In the genomic region with DNA sequence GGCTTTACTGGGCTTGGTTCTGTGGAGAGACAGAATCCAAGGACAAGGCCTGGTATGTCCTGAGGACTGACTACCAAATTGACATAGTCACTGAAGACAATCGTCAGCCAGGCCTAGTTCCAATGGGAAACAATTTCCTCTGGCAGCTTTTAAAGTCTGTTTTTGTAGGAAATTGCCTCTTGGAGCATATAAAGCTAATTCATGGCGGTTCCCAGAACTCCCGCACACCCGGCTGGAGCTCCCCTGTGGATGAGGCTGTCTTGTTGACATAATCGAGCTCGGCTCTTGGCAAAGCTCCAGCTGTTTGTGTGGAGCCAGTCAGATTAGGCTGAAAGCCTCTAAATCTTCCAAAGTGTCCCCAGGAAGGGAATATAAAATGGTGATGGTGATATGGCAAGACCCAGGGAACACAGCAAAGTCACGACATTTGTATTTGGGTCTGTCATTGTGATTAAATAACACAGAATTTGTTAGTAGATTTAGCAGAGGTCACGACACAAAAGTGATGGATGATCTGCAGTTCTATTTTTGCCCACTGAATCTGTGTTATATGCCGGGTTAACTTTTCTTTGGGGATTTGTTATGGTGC, we compare ENCODE assay signal across 10 cellular contexts.
DNase-seq lines count a peak whose midpoint lies in the region; ATAC-seq and TF ChIP-seq lines count a peak whose summit lies in the region.
"Had no signal": no experiment of that assay in that cellular context is flagged by ENCODE, and none has a peak within 500 bp of the region (broad histone marks: within the 10 kb centered on the region; RNA-seq: fewer than 3 reads in every experiment).

No MANE protein-coding gene starts in this region.

- no peak for TF ChIP-seq EP300 in tibial nerve (IDR thresholded peaks at IDR 0.05)

- no peak overlapping the region for H3K27ac ChIP-seq in liver (ENCODE audit: low read depth in 1 of 2, low read length in 2 of 2)
- H3K27ac ChIP-seq in tibial nerve = no peak overlapping the region
- H3K27ac ChIP-seq: skin epidermis had no signal

- WGBS in liver = 29% methylated on average over 9 of the region's 9 CpGs
- WGBS in tibial nerve, 2 donors = 30 to 32% methylated on average over 9 of the region's 9 CpGs

- H3K4me3 ChIP-seq in liver (ENCODE audit: low read depth in 1 of 3, low read length in 3 of 3) = no peak overlapping the region
- H3K4me3 ChIP-seq in tibial nerve = no peak overlapping the region
- H3K4me3 ChIP-seq: skin epidermis had no signal

- H3K9me3 ChIP-seq in liver (ENCODE audit: control insufficient read depth in 4 of 4, low read length in 3 of 4) = no peaks in the 10 kb centered on the region
- no peaks in the 10 kb centered on the region for H3K9me3 ChIP-seq in tibial nerve

- no peak for TF ChIP-seq POLR2A in tibial nerve (IDR thresholded peaks at IDR 0.05)

- DNase-seq in NCI-H2107 treated with DMSO at 0.1 percent for 48 hours (lab: John Stamatoyannopoulos, UW; ENCODE audit: unreplicated experiment) = peak; percentile 33
- peak; percentile 83 for DNase-seq in cerebellar cortex (ENCODE audit: low spot score)
- peak; percentile 42 to 53 for DNase-seq in tibial nerve (ENCODE audit: low spot score in 2 of 2)
- no peak for DNase-seq in AML-193 (lab: John Stamatoyannopoulos, UW)
- no peak for DNase-seq in HCEC 1CT
- DNase-seq in germinal center (ENCODE audit: low spot score) = no peak
- DNase-seq: activated naive CD8-positive, alpha-beta T cell treated with anti-CD3 and anti-CD28 coated beads, Interleukin-2, amount 10 ng/mL, durations not matched to agents 7 days and 5 days had no signal

- no peaks in the 10 kb centered on the region for H3K36me3 ChIP-seq in liver (ENCODE audit: control insufficient read depth in 4 of 4, insufficient read depth in 3 of 4, low read depth in 1 of 4, low read length in 3 of 4)
- no peaks in the 10 kb centered on the region for H3K36me3 ChIP-seq in tibial nerve

- no peak overlapping the region for H3K9ac ChIP-seq in liver (ENCODE audit: low read depth in 1 of 2, low read length in 2 of 2)

- H3K27me3 ChIP-seq in liver (ENCODE audit: control insufficient read depth in 4 of 4, insufficient read depth in 4 of 4, low read length in 3 of 4) (peaks cover 0 to 5% (median 0%) of the 10 kb centered on the region in 4 donors), tibial nerve (no peaks in the 10 kb centered on the region)

- TF ChIP-seq RAD21 in liver (IDR thresholded peaks at IDR 0.05) = no peak

- H3K4me1 ChIP-seq in liver (ENCODE audit: control insufficient read depth in 4 of 4, insufficient read depth in 4 of 4, low read length in 3 of 4) = no peaks in the 10 kb centered on the region
- peaks cover 0 to 6% (median 0%) of the 10 kb centered on the region in 4 donors for H3K4me1 ChIP-seq in tibial nerve

- ATAC-seq in HG03135 (IDR thresholded peaks at IDR 0.05; ENCODE audit: unreplicated experiment) = no peak

- TF ChIP-seq CTCF in liver (IDR thresholded peaks at IDR 0.05; ENCODE audit: low read depth, low read length, missing input control) = no peak
- TF ChIP-seq CTCF in tibial nerve (IDR thresholded peaks at IDR 0.05) = no peak

TF ChIP-seq in liver, 16 proteins besides CTCF, POLR2A, EP300 and RAD21:
- TF ChIP-seq YY1 (IDR thresholded peaks at IDR 0.05) (peak; percentile 62), GABPA (IDR thresholded peaks at IDR 0.05 in 1 of 2, conservative IDR thresholded peaks at IDR 0.05 in 1 of 2) (no peak), FOXA2 (IDR thresholded peaks at IDR 0.05) (peak; percentile 86), TAF1 (conservative IDR thresholded peaks at IDR 0.05) (no peak), NR2F2 (IDR thresholded peaks at IDR 0.05) (no peak), RXRA (IDR thresholded peaks at IDR 0.05) (no peak), HNF4A (conservative IDR thresholded peaks at IDR 0.05) (no peak), FOXA1 (IDR thresholded peaks at IDR 0.05) (peak; percentile 67)
- TF ChIP-seq, protein P1, sequence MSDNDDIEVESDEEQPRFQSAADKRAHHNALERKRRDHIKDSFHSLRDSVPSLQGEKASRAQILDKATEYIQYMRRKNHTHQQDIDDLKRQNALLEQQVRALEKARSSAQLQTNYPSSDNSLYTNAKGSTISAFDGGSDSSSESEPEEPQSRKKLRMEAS (IDR thresholded peaks at IDR 0.05) = no peak
- TF ChIP-seq, protein P2, sequence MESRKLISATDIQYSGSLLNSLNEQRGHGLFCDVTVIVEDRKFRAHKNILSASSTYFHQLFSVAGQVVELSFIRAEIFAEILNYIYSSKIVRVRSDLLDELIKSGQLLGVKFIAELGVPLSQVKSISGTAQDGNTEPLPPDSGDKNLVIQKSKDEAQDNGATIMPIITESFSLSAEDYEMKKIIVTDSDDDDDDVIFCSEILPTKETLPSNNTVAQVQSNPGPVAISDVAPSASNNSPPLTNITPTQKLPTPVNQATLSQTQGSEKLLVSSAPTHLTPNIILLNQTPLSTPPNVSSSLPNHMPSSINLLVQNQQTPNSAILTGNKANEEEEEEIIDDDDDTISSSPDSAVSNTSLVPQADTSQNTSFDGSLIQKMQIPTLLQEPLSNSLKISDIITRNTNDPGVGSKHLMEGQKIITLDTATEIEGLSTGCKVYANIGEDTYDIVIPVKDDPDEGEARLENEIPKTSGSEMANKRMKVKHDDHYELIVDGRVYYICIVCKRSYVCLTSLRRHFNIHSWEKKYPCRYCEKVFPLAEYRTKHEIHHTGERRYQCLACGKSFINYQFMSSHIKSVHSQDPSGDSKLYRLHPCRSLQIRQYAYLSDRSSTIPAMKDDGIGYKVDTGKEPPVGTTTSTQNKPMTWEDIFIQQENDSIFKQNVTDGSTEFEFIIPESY (IDR thresholded peaks at IDR 0.05) = no peak
- TF ChIP-seq, protein P3, sequence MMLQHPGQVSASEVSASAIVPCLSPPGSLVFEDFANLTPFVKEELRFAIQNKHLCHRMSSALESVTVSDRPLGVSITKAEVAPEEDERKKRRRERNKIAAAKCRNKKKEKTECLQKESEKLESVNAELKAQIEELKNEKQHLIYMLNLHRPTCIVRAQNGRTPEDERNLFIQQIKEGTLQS (IDR thresholded peaks at IDR 0.05) = no peak
- TF ChIP-seq, protein P4, sequence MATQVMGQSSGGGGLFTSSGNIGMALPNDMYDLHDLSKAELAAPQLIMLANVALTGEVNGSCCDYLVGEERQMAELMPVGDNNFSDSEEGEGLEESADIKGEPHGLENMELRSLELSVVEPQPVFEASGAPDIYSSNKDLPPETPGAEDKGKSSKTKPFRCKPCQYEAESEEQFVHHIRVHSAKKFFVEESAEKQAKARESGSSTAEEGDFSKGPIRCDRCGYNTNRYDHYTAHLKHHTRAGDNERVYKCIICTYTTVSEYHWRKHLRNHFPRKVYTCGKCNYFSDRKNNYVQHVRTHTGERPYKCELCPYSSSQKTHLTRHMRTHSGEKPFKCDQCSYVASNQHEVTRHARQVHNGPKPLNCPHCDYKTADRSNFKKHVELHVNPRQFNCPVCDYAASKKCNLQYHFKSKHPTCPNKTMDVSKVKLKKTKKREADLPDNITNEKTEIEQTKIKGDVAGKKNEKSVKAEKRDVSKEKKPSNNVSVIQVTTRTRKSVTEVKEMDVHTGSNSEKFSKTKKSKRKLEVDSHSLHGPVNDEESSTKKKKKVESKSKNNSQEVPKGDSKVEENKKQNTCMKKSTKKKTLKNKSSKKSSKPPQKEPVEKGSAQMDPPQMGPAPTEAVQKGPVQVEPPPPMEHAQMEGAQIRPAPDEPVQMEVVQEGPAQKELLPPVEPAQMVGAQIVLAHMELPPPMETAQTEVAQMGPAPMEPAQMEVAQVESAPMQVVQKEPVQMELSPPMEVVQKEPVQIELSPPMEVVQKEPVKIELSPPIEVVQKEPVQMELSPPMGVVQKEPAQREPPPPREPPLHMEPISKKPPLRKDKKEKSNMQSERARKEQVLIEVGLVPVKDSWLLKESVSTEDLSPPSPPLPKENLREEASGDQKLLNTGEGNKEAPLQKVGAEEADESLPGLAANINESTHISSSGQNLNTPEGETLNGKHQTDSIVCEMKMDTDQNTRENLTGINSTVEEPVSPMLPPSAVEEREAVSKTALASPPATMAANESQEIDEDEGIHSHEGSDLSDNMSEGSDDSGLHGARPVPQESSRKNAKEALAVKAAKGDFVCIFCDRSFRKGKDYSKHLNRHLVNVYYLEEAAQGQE (IDR thresholded peaks at IDR 0.05) = no peak

Comparison
In these comparisons a context has a peak if more than half of its experiments do, and no peak if none do; other contexts are left out.
1. DNase-seq: peak in NCI-H2107 treated with DMSO at 0.1 percent for 48 hours (single experiment), cerebellar cortex (single experiment) and tibial nerve (2 of 2); none in AML-193 (0 of 2), HCEC 1CT (single experiment) and germinal center (single experiment).